ENCODE assay signal across 8 cellular contexts in genomic region chr3:195259564-195260285, GRCh38. TPM values are rescaled to one million over a fixed set of nuclear protein-coding genes. Genes with fewer than 3 reads are reported as not detected.
DNase-seq lines count a peak whose midpoint lies in the region; ATAC-seq, FAIRE-seq and TF ChIP-seq lines count a peak whose summit lies in the region.

No MANE protein-coding gene starts in this region.

- no peaks in the 10 kb centered on the region for H3K27me3 ChIP-seq in neural cell (ENCODE audit: insufficient read depth, low read depth, low read length)

- peak overlapping the region; percentile 38 for H3K27ac Mint-ChIP-seq in activated T-helper 2 cell treated with anti-CD3 and anti-CD28 coated beads, Interferon-gamma antibody, Interleukin-2, Interleukin-4, amounts not matched to agents 10 μg/mL and 5 μg/mL and 100 μg/mL, durations not matched to agents 14 hours and 24 hours and 36 hours
- H3K27ac Mint-ChIP-seq in stimulated activated naive CD8-positive, alpha-beta T cell treated with anti-CD3 and anti-CD28 coated beads, Interleukin-15, amount 100 ng/mL, for 72 hours: peak overlapping the region; percentile 67 to 74

- no peaks in the 10 kb centered on the region for H3F3A ChIP-seq in neural cell (ENCODE audit: insufficient read depth, low read length, poor library complexity, severe bottlenecking)

- peak overlapping the region; percentile 80 for H3K9ac ChIP-seq in neural cell (ENCODE audit: low read length)

- H3K36me3 ChIP-seq in KOPT-K1 (ENCODE audit: insufficient read depth, low read length): peaks cover 13% of the 10 kb centered on the region; the same call in 1 of the 2 replicates
- H3K36me3 ChIP-seq in neural cell (ENCODE audit: insufficient read depth, low read length): no peaks in the 10 kb centered on the region

- H3K9me3 Mint-ChIP-seq in activated T-helper 2 cell treated with anti-CD3 and anti-CD28 coated beads, Interferon-gamma antibody, Interleukin-2, Interleukin-4, amounts not matched to agents 10 μg/mL and 5 μg/mL and 100 μg/mL, durations not matched to agents 14 hours and 24 hours and 36 hours: no peaks in the 10 kb centered on the region
- H3K9me3 Mint-ChIP-seq in stimulated activated naive CD8-positive, alpha-beta T cell treated with anti-CD3 and anti-CD28 coated beads, Interleukin-15, amount 100 ng/mL, for 72 hours: no peaks in the 10 kb centered on the region

- peaks cover 29% of the 10 kb centered on the region for H3K4me1 Mint-ChIP-seq in activated T-helper 2 cell treated with anti-CD3 and anti-CD28 coated beads, Interferon-gamma antibody, Interleukin-2, Interleukin-4, amounts not matched to agents 10 μg/mL and 5 μg/mL and 100 μg/mL, durations not matched to agents 14 hours and 24 hours and 36 hours (ENCODE audit: low read depth)
- peaks cover 49% of the 10 kb centered on the region for H3K4me1 Mint-ChIP-seq in stimulated activated naive CD8-positive, alpha-beta T cell treated with anti-CD3 and anti-CD28 coated beads, Interleukin-15, amount 100 ng/mL, for 72 hours

- TF ChIP-seq CTCF in fibroblast of the aortic adventitia (IDR thresholded peaks at IDR 0.05; ENCODE audit: insufficient read depth, low read length): peak; percentile 51
- peak; percentile 96 for TF ChIP-seq CTCF in neural cell (IDR thresholded peaks at IDR 0.05; ENCODE audit: poor library complexity, severe bottlenecking)

- no peaks in the 10 kb centered on the region for H4K20me1 ChIP-seq in neural cell (ENCODE audit: insufficient read depth)

- intact Hi-C loops in activated T-helper 2 cell treated with anti-CD3 and anti-CD28 coated beads, Interferon-gamma antibody, Interleukin-2, Interleukin-4, amounts not matched to agents 10 μg/mL and 5 μg/mL and 100 μg/mL, durations not matched to agents 14 hours and 24 hours and 36 hours (cut with micrococcal nuclease): loop anchor here (2.0 to 10.0 kb wide), 3 partner anchors 135 to 675 kb away; no protein-coding TSS in a partner anchor

- H3K27ac ChIP-seq in KOPT-K1 (ENCODE audit: low read depth, low read length, poor library complexity, severe bottlenecking) (peak overlapping the region; percentile 65), neural cell (ENCODE audit: low read length) (peak overlapping the region; percentile 51)

- peak; percentile 43 for TF ChIP-seq EP300 in neural cell (conservative IDR thresholded peaks at IDR 0.05; ENCODE audit: poor library complexity, severe bottlenecking)

- H3K27me3 Mint-ChIP-seq in activated T-helper 2 cell treated with anti-CD3 and anti-CD28 coated beads, Interferon-gamma antibody, Interleukin-2, Interleukin-4, amounts not matched to agents 10 μg/mL and 5 μg/mL and 100 μg/mL, durations not matched to agents 14 hours and 24 hours and 36 hours (ENCODE audit: low read depth): no peaks in the 10 kb centered on the region
- H3K27me3 Mint-ChIP-seq in stimulated activated naive CD8-positive, alpha-beta T cell treated with anti-CD3 and anti-CD28 coated beads, Interleukin-15, amount 100 ng/mL, for 72 hours: no peaks in the 10 kb centered on the region

- H3K4me3 ChIP-seq in fibroblast of the aortic adventitia (ENCODE audit: low read depth, low read length): peak overlapping the region; percentile 72
- peak overlapping the region; percentile 78 for H3K4me3 ChIP-seq in neural cell (ENCODE audit: low read length)

- H3K9me3 ChIP-seq in KOPT-K1 (ENCODE audit: insufficient read depth, low read length, poor library complexity, severe bottlenecking) (no peaks in the 10 kb centered on the region), neural cell (ENCODE audit: low read length) (no peaks in the 10 kb centered on the region)

- H3K4me3 Mint-ChIP-seq in activated T-helper 2 cell treated with anti-CD3 and anti-CD28 coated beads, Interferon-gamma antibody, Interleukin-2, Interleukin-4, amounts not matched to agents 10 μg/mL and 5 μg/mL and 100 μg/mL, durations not matched to agents 14 hours and 24 hours and 36 hours (ENCODE audit: low read depth): peak overlapping the region; percentile 55
- H3K4me3 Mint-ChIP-seq in stimulated activated naive CD8-positive, alpha-beta T cell treated with anti-CD3 and anti-CD28 coated beads, Interleukin-15, amount 100 ng/mL, for 72 hours: peak overlapping the region; percentile 51 to 79

- H3K36me3 Mint-ChIP-seq in activated T-helper 2 cell treated with anti-CD3 and anti-CD28 coated beads, Interferon-gamma antibody, Interleukin-2, Interleukin-4, amounts not matched to agents 10 μg/mL and 5 μg/mL and 100 μg/mL, durations not matched to agents 14 hours and 24 hours and 36 hours (ENCODE audit: low read depth): peaks cover 12% of the 10 kb centered on the region

- peak overlapping the region; percentile 51 for H2AFZ ChIP-seq in neural cell (ENCODE audit: low read depth, low read length)

- H3K79me2 ChIP-seq in neural cell (replicated peaks; ENCODE audit: insufficient read depth, low read length): peaks cover 4% of the 10 kb centered on the region

- peak; percentile 78 for ATAC-seq in GM21786 (IDR thresholded peaks at IDR 0.05; ENCODE audit: unreplicated experiment)
- peak; percentile 85 for ATAC-seq in stimulated activated naive CD8-positive, alpha-beta T cell treated with anti-CD3 and anti-CD28 coated beads, Interleukin-15, amount 100 ng/mL, for 72 hours

- FAIRE-seq in RCC 7860 (lab: Jason Lieb, UNC): no peak

- TF ChIP-seq RAD21 in neural cell (conservative IDR thresholded peaks at IDR 0.05): peak; percentile 98

- H3K4me2 ChIP-seq in neural cell (ENCODE audit: low read length): peak overlapping the region; percentile 44

- DNase-seq in EL (peak; percentile 93), RCC 7860 (ENCODE audit: low spot score) (peak; percentile 85), fibroblast of the aortic adventitia (ENCODE audit: low read depth) (peak; percentile 91)
- DNase-seq in activated T-helper 2 cell treated with anti-CD3 and anti-CD28 coated beads, Interferon-gamma antibody, Interleukin-2, Interleukin-4, amounts not matched to agents 10 μg/mL and 5 μg/mL and 100 μg/mL, durations not matched to agents 14 hours and 24 hours and 36 hours (ENCODE audit: low spot score): peak; percentile 80
- DNase-seq in stimulated activated naive CD8-positive, alpha-beta T cell treated with anti-CD3 and anti-CD28 coated beads, Interleukin-15, amount 100 ng/mL, for 72 hours: peak; percentile 95 to 96

- H3K9me2 ChIP-seq in neural cell (ENCODE audit: insufficient read depth, low read length): no peaks in the 10 kb centered on the region

TF ChIP-seq in neural cell, 6 proteins besides CTCF, POLR2A, EP300 and RAD21:
- TF ChIP-seq POLR2AphosphoS5 (IDR thresholded peaks at IDR 0.05) (peak; percentile 47), REST (IDR thresholded peaks at IDR 0.05; ENCODE audit: borderline replicate concordance) (no peak), SMC3 (conservative IDR thresholded peaks at IDR 0.05; ENCODE audit: poor library complexity) (peak; percentile 97), TAF1 (IDR thresholded peaks at IDR 0.05; ENCODE audit: low read depth) (no peak), MXI1 (conservative IDR thresholded peaks at IDR 0.05; ENCODE audit: poor library complexity, severe bottlenecking) (peak; percentile 59)

RNA-seq across cellular contexts. Expression of gene XXYLT1, which starts 11.2 kb away (rescaled TPM):
- total RNA-seq in activated T-helper 2 cell treated with anti-CD3 and anti-CD28 coated beads, Interferon-gamma antibody, Interleukin-2, Interleukin-4, amounts not matched to agents 10 μg/mL and 5 μg/mL and 100 μg/mL, durations not matched to agents 14 hours and 24 hours and 36 hours: 15.8 and 16.1 TPM in 2 replicates
- 13.0 and 21.0 TPM in 2 replicates for total RNA-seq in fibroblast of the aortic adventitia (ENCODE audit: low replicate concordance)
- 25.4 and 29.7 TPM in 2 replicates for polyA plus RNA-seq in neural cell
- 30.2 and 31.9 TPM in 2 replicates for polyA minus RNA-seq in neural cell

Comparison
In these comparisons a context has a peak if more than half of its experiments do, and no peak if none do; other contexts are left out.
1. Peak in every context shown above with its lines: DNase-seq, ATAC-seq, H3K4me3 ChIP-seq and H3K27ac ChIP-seq.